8 cellular contexts compared by ENCODE assay signal in the genomic region with DNA sequence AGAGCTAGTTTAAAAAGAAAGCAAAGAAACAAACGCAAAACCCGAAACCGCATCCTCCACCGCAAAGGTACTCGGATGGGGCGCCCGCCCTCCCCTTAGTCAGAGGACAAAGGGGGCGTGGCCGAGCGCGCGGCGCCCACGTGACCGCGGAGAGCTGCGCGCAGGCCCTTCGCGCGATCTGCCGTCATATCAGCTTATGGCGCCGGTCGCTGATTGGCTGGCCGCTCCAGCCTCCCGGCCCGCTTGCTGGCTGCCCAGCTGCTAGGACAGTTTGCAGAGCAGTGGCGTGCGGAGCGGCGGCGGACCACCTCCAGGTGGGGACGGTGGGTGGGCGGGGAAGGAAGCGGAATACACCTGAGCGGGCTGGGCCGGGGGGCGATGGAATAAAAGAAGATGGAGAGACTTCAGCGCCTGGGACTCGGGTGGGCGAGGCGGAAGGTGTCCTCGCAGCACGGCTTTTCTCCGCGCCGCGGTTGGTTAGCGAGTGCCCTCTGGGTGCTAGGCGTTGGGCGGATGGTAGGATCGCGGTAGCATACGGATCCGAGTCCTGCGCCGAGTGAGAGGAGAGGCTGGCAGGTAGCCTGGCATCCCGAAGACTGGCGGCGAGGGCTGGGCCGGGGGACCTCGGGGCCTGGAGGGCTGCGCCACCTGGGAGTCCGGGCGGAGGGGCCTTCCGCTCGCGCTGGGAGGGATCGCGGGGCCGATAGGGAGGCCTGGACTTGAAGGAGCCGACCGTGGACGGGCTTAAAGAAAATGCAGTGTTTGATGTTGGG.
A peak's percentile ranks its signal among the peaks of the same experiment; 100 is the strongest.
DNase-seq lines count a peak whose midpoint lies in the region; ATAC-seq lines count a peak whose summit lies in the region.

A gene with protein sequence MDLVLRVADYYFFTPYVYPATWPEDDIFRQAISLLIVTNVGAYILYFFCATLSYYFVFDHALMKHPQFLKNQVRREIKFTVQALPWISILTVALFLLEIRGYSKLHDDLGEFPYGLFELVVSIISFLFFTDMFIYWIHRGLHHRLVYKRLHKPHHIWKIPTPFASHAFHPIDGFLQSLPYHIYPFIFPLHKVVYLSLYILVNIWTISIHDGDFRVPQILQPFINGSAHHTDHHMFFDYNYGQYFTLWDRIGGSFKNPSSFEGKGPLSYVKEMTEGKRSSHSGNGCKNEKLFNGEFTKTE (plus strand): TSS at position 269 of the 773 bp plus-strand sequence. CDS start 10,605 bp downstream, outside the sequence.

- DNase-seq in Ammon's horn (ENCODE audit: low spot score) (peak; percentile 97), GM19238 (ENCODE audit: insufficient read length, low spot score) (peak; percentile 90), NCI-H524 (lab: John Stamatoyannopoulos, UW) (peak; percentile 68 to 90), kidney glomerular epithelial cell (lab: John Stamatoyannopoulos, UW) (peak; percentile 86)
- peak; percentile 92 to 94 for DNase-seq in activated CD4-positive, alpha-beta T cell treated with anti-CD3 and anti-CD28 coated beads for 4 hours
- DNase-seq in stimulated activated CD4-positive, alpha-beta T cell treated with anti-CD3 and anti-CD28 coated beads, Interleukin-1b, Interleukin-23, amount 100 ng/mL, for 1 hour (ENCODE audit: low read depth in 2 of 2) = peak; percentile 80 to 86

- H3K27ac ChIP-seq in cingulate gyrus (ENCODE audit: low read depth, low read length) = peak within 1 kb of the TSS; percentile 94

- peak; percentile 96 for ATAC-seq in HG03442 (IDR thresholded peaks at IDR 0.05; ENCODE audit: unreplicated experiment)

Comparison
In these comparisons a context has a peak if more than half of its experiments do, and no peak if none do; other contexts are left out.
1. Peak in every context shown above with its lines: DNase-seq, ATAC-seq and H3K27ac ChIP-seq.